ENCODE assay signal across 11 cellular contexts in genomic region chr6:159577564-159577963, GRCh38.
DNase-seq lines count a peak whose midpoint lies in the region; ATAC-seq and TF ChIP-seq lines count a peak whose summit lies in the region.
"Had no signal": no experiment of that assay in that cellular context is flagged by ENCODE, and none has a peak within 500 bp of the region (broad histone marks: within the 10 kb centered on the region; RNA-seq: fewer than 3 reads in every experiment).

No MANE protein-coding gene starts in this region.

- CTCF ChIA-PET in mammary epithelial cell (lab: Charles Lee; ENCODE audit: low non-redundant PET) = no interaction called here

- H4K20me1 ChIP-seq in mammary epithelial cell (ENCODE audit: insufficient read depth, low read length) = no peaks in the 10 kb centered on the region

- no peak overlapping the region for H3K9ac ChIP-seq in mammary epithelial cell (ENCODE audit: insufficient read depth, low read length)

- peak overlapping the region; percentile 66 for H2AFZ ChIP-seq in mammary epithelial cell (ENCODE audit: low read depth, low read length)

- in situ Hi-C loops in mammary epithelial cell (cut with MboI; ENCODE audit: low sequenced_read_pairs in 2 of 2) = no loop called here

- dilution Hi-C loops in mammary epithelial cell (cut with HindIII; ENCODE audit: low sequenced_read_pairs) = no loop called here

- no peak overlapping the region for H3K4me2 ChIP-seq in mammary epithelial cell (ENCODE audit: insufficient read depth, low read depth, low read length)
- H3K4me2 ChIP-seq: smooth muscle cell had no signal

- H3K27ac ChIP-seq in mammary epithelial cell (ENCODE audit: insufficient read depth, low read depth, low read length) = peak overlapping the region; percentile 82
- no peak overlapping the region for H3K27ac ChIP-seq in left lung

- intact Hi-C loops in mammary epithelial cell (cut with micrococcal nuclease) (no loop called here), left lung (cut with DNase I) (no loop called here)

- WGBS in mammary epithelial cell (ENCODE audit: low coverage, missing lambda C conversion rate) = 24% methylated on average over 3 of the region's 5 CpGs

- peak; percentile 85 for ATAC-seq in left lung
- ATAC-seq in GM18502 (IDR thresholded peaks at IDR 0.05; ENCODE audit: poor library complexity, unreplicated experiment) = no peak
- no peak for ATAC-seq in HG03460 (IDR thresholded peaks at IDR 0.05; ENCODE audit: unreplicated experiment)
- ATAC-seq in HG03095 (IDR thresholded peaks at IDR 0.05; ENCODE audit: unreplicated experiment) = no peak
- no peak for ATAC-seq in GM18909 (IDR thresholded peaks at IDR 0.05; ENCODE audit: poor library complexity, unreplicated experiment)

- no peaks in the 10 kb centered on the region for H3K27me3 ChIP-seq in mammary epithelial cell (ENCODE audit: insufficient read depth, low read length)
- no peaks in the 10 kb centered on the region for H3K27me3 ChIP-seq in left lung

- H3K79me2 ChIP-seq in mammary epithelial cell (ENCODE audit: insufficient read depth, low read length) = no peaks in the 10 kb centered on the region

- BruUV-seq in mammary epithelial cell (replicated peaks; lab: Mats Ljungman, UMichigan) = no TSS peak

- peak; percentile 95 for DNase-seq in A172 (ENCODE audit: low spot score)
- DNase-seq in LNCaP clone FGC (ENCODE audit: low read depth) = peak; percentile 1
- peak; percentile 91 for DNase-seq in mammary epithelial cell
- DNase-seq in left lung = peak in 1 of 2 donors; percentile 36
- DNase-seq: CD4-positive, alpha-beta memory T cell; cerebellar nuclear complex had no signal

- H3K9me3 ChIP-seq in mammary epithelial cell (replicated peaks; ENCODE audit: insufficient read depth, low read length) (peaks cover 16% of the 10 kb centered on the region), left lung (no peaks in the 10 kb centered on the region)

- H3K4me3 ChIP-seq in LNCaP clone FGC (ENCODE audit: low read depth, low read length) (no peak overlapping the region), mammary epithelial cell (replicated peaks in 1 of 3; ENCODE audit: insufficient read depth in 1 of 3, low read depth in 2 of 3, low read length in 3 of 3) (no peak overlapping the region), left lung (no peak overlapping the region)
- H3K4me3 ChIP-seq: smooth muscle cell had no signal

- H3K36me3 ChIP-seq in mammary epithelial cell (ENCODE audit: insufficient read depth, low read length) (no peaks in the 10 kb centered on the region), left lung (no peaks in the 10 kb centered on the region)

- TF ChIP-seq CTCF in LNCaP clone FGC (IDR thresholded peaks at IDR 0.05; ENCODE audit: control insufficient read depth, extremely low read depth, insufficient read depth) = no peak
- no peak for TF ChIP-seq CTCF in mammary epithelial cell (conservative IDR thresholded peaks at IDR 0.05 in 1 of 2, IDR thresholded peaks at IDR 0.05 in 1 of 2; ENCODE audit: extremely low read depth in 1 of 2, insufficient read depth in 1 of 2, low read depth in 1 of 2, low read length in 2 of 2)
- TF ChIP-seq CTCF in left lung (IDR thresholded peaks at IDR 0.05) = no peak

- H3K4me1 ChIP-seq in mammary epithelial cell (ENCODE audit: insufficient read depth, low read length) (peaks cover 6% of the 10 kb centered on the region), left lung (no peaks in the 10 kb centered on the region)
